Comparison of ENCODE assay signal across 21 cellular contexts in genomic region chr20:6837730-6838129, GRCh38.
"Had no signal": no experiment of that assay in that cellular context is flagged by ENCODE, and none has a peak within 500 bp of the region (broad histone marks: within the 10 kb centered on the region; RNA-seq: fewer than 3 reads in every experiment).

No MANE protein-coding gene starts in this region.

- FAIRE-seq: urothelium cell line had no signal

- H2AFZ ChIP-seq: parathyroid adenoma had no signal

- DNase-seq: activated CD4-positive, alpha-beta memory T cell treated with anti-CD3 and anti-CD28 coated beads, Interleukin-2, amount 10 ng/mL, durations not matched to agents 7 days and 5 days; activated CD4-positive, alpha-beta T cell treated with anti-CD3 and anti-CD28 coated beads, Interleukin-2, amount 10 ng/mL, durations not matched to agents 7 days and 5 days; activated CD4-positive, CD25-positive, alpha-beta regulatory T cell treated with anti-CD3 and anti-CD28 coated beads, Interleukin-2, amount 50 U/mL, for 72 hours; activated CD8-positive, alpha-beta memory T cell treated with anti-CD3 and anti-CD28 coated beads, Interleukin-2, amount 50 U/mL, for 48 hours; activated gamma-delta T cell treated with Interleukin-2 at 50 U/mL for 16 hours; activated naive CD4-positive, alpha-beta T cell treated with anti-CD3 and anti-CD28 coated beads, Interleukin-2, amount 50 U/mL, for 16 hours; activated T-cell treated with anti-CD3 and anti-CD28 coated beads, Interleukin-2, amount 50 U/mL, for 24 hours; amniotic stem cell; esophagus squamous epithelium; foreskin melanocyte; heart right ventricle; left ventricle myocardium superior; naive B cell; occipital lobe; right cardiac atrium; spleen; stimulated activated naive CD4-positive, alpha-beta T cell; T-helper 2 cell; transverse colon had no signal

- H3K36me3 ChIP-seq: esophagus squamous epithelium, heart right ventricle, spleen, transverse colon had no signal

- H3K79me2 ChIP-seq: parathyroid adenoma had no signal

- H3K4me3 ChIP-seq: esophagus squamous epithelium, heart right ventricle, spleen, transverse colon had no signal

- H3K4me1 ChIP-seq: esophagus squamous epithelium, heart right ventricle, parathyroid adenoma, spleen, transverse colon had no signal

- H3K9me3 ChIP-seq: esophagus squamous epithelium, heart right ventricle, spleen, transverse colon had no signal

- H3K9ac ChIP-seq: parathyroid adenoma had no signal

- H3K27ac ChIP-seq: esophagus squamous epithelium, heart right ventricle, parathyroid adenoma, spleen, transverse colon had no signal

- ATAC-seq: heart right ventricle, left ventricle myocardium superior, right cardiac atrium had no signal

- H3K27me3 ChIP-seq: transverse colon had no signal
